Comparison of ENCODE assay signal across 1 cellular context in genomic region chr22:44108076-44108475, GRCh38.
TF ChIP-seq lines count a peak whose summit lies in the region.

No MANE protein-coding gene starts in this region.

TF ChIP-seq in H1, 55 proteins besides CTCF, POLR2A, EP300 and RAD21:
- TF ChIP-seq GABPA (IDR thresholded peaks at IDR 0.05; ENCODE audit: borderline replicate concordance, insufficient read depth, low read length) (no peak), JUN (IDR thresholded peaks at IDR 0.05; ENCODE audit: low read depth, low read length) (no peak), MAFK (IDR thresholded peaks at IDR 0.05; ENCODE audit: low read depth, low read length) (no peak), E2F6 (IDR thresholded peaks at IDR 0.05) (no peak), SAP30 (IDR thresholded peaks at IDR 0.05; ENCODE audit: insufficient read depth, insufficient replicate concordance, low read length) (no peak), POU5F1 (IDR thresholded peaks at IDR 0.05; ENCODE audit: low read depth, low read length) (no peak), HDAC2 (IDR thresholded peaks at IDR 0.05; ENCODE audit: borderline replicate concordance in 1 of 2, low read depth in 2 of 2, low read length in 2 of 2) (no peak), USF2 (IDR thresholded peaks at IDR 0.05; ENCODE audit: low read length) (no peak), ASH2L (IDR thresholded peaks at IDR 0.05; ENCODE audit: low read length) (no peak), SP4 (IDR thresholded peaks at IDR 0.05; ENCODE audit: low read length) (no peak), CHD7 (IDR thresholded peaks at IDR 0.05; ENCODE audit: insufficient replicate concordance, low read length) (no peak)
